Comparison of ENCODE assay signal across 34 cellular contexts in the genomic region with DNA sequence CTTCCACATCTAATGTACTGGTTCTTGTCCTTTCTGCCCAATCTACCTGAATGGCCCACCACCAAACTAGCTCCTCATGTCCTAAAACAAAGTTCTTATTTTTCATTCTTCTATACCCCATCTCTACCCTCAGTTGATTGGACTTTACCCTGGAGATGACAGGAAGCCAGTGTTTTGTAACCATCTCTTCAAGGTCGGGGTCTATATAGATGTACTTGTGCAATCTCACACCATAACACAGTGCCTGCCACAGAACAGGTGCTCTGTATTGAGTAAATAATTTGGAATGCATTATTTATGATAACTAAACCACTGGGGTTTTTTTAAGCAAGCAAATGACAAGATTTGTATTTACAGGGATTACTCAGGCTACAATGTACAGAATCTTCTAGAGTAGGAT.
"Had no signal": no experiment of that assay in that cellular context is flagged by ENCODE, and none has a peak within 500 bp of the region (broad histone marks: within the 10 kb centered on the region; RNA-seq: fewer than 3 reads in every experiment).

No MANE protein-coding gene starts in this region.

- H3K36me3 Mint-ChIP-seq: activated naive CD4-positive, alpha-beta T cell treated with anti-CD3 and anti-CD28 coated beads, Interleukin-2, amount 50 U/mL, for 24 hours; activated naive CD8-positive, alpha-beta T cell treated with anti-CD3 and anti-CD28 coated beads, Interleukin-2, amount 10 ng/mL, durations not matched to agents 7 days and 5 days had no signal

- H3K9me3 Mint-ChIP-seq: activated CD4-positive, alpha-beta T cell treated with anti-CD3 and anti-CD28 coated beads, Interleukin-2, amount 10 ng/mL, durations not matched to agents 24 days and 14 days; activated CD8-positive, alpha-beta T cell treated with anti-CD3 and anti-CD28 coated beads for 36 hours; activated naive CD4-positive, alpha-beta T cell treated with anti-CD3 and anti-CD28 coated beads, Interleukin-2, amount 50 U/mL, for 24 hours; activated naive CD8-positive, alpha-beta T cell treated with anti-CD3 and anti-CD28 coated beads, Interleukin-2, amount 10 ng/mL, durations not matched to agents 7 days and 5 days; activated T-cell treated with anti-CD3 and anti-CD28 coated beads, Interleukin-2, amount 50 U/mL, for 72 hours; activated T-helper 17 cell treated with anti-CD3 and anti-CD28 coated beads, Interleukin-2, amount 50 U/mL, for 72 hours had no signal

- H3K9me3 ChIP-seq: body of pancreas, breast epithelium, MG63, SJSA1 had no signal

- H3K27ac Mint-ChIP-seq: activated CD4-positive, alpha-beta T cell treated with anti-CD3 and anti-CD28 coated beads, Interleukin-2, amount 10 ng/mL, durations not matched to agents 24 days and 14 days; activated CD8-positive, alpha-beta T cell treated with anti-CD3 and anti-CD28 coated beads for 36 hours; activated naive CD4-positive, alpha-beta T cell treated with anti-CD3 and anti-CD28 coated beads, Interleukin-2, amount 50 U/mL, for 24 hours; activated naive CD8-positive, alpha-beta T cell treated with anti-CD3 and anti-CD28 coated beads, Interleukin-2, amount 10 ng/mL, durations not matched to agents 7 days and 5 days; activated T-cell treated with anti-CD3 and anti-CD28 coated beads, Interleukin-2, amount 50 U/mL, for 72 hours; activated T-helper 17 cell treated with anti-CD3 and anti-CD28 coated beads, Interleukin-2, amount 50 U/mL, for 72 hours had no signal

- H3K4me3 Mint-ChIP-seq: activated CD4-positive, alpha-beta T cell treated with anti-CD3 and anti-CD28 coated beads, Interleukin-2, amount 10 ng/mL, durations not matched to agents 24 days and 14 days; activated CD8-positive, alpha-beta T cell treated with anti-CD3 and anti-CD28 coated beads for 36 hours; activated naive CD4-positive, alpha-beta T cell treated with anti-CD3 and anti-CD28 coated beads, Interleukin-2, amount 50 U/mL, for 24 hours; activated naive CD8-positive, alpha-beta T cell treated with anti-CD3 and anti-CD28 coated beads, Interleukin-2, amount 10 ng/mL, durations not matched to agents 7 days and 5 days; activated T-cell treated with anti-CD3 and anti-CD28 coated beads, Interleukin-2, amount 50 U/mL, for 72 hours; activated T-helper 17 cell treated with anti-CD3 and anti-CD28 coated beads, Interleukin-2, amount 50 U/mL, for 72 hours had no signal

- H3K4me1 Mint-ChIP-seq: activated CD4-positive, alpha-beta T cell treated with anti-CD3 and anti-CD28 coated beads, Interleukin-2, amount 10 ng/mL, durations not matched to agents 24 days and 14 days; activated naive CD4-positive, alpha-beta T cell treated with anti-CD3 and anti-CD28 coated beads, Interleukin-2, amount 50 U/mL, for 24 hours; activated naive CD8-positive, alpha-beta T cell treated with anti-CD3 and anti-CD28 coated beads, Interleukin-2, amount 10 ng/mL, durations not matched to agents 7 days and 5 days; activated T-helper 17 cell treated with anti-CD3 and anti-CD28 coated beads, Interleukin-2, amount 50 U/mL, for 72 hours had no signal

- H3K4me3 ChIP-seq: body of pancreas, breast epithelium, MG63, PC-9, SJSA1 had no signal

- ATAC-seq: activated CD8-positive, alpha-beta T cell treated with anti-CD3 and anti-CD28 coated beads for 36 hours; activated T-cell treated with anti-CD3 and anti-CD28 coated beads, Interleukin-2, amount 50 U/mL, for 72 hours; activated T-helper 17 cell treated with anti-CD3 and anti-CD28 coated beads, Interleukin-2, amount 50 U/mL, for 72 hours; body of pancreas; SK-N-SH treated with all-trans-retinoic acid at 6 μM for 48 hours had no signal

- DNase-seq: activated CD4-positive, alpha-beta T cell treated with anti-CD3 and anti-CD28 coated beads, Interleukin-2, amount 10 ng/mL, durations not matched to agents 24 days and 14 days; activated CD4-positive, alpha-beta T cell treated with anti-CD3 and anti-CD28 coated beads, Interleukin-2, amount 50 U/mL, for 4 hours; activated CD8-positive, alpha-beta T cell treated with anti-CD3 and anti-CD28 coated beads for 36 hours; activated gamma-delta T cell; activated naive CD4-positive, alpha-beta T cell treated with Interleukin-2 at 50 U/mL for 16 hours; activated naive CD8-positive, alpha-beta T cell treated with anti-CD3 and anti-CD28 coated beads, Interleukin-2, amount 10 ng/mL, durations not matched to agents 7 days and 5 days; activated T-cell treated with anti-CD3 and anti-CD28 coated beads, Interleukin-2, amount 50 U/mL, for 1 hour; activated T-cell treated with anti-CD3 and anti-CD28 coated beads, Interleukin-2, amount 50 U/mL, for 72 hours; body of pancreas; caudate nucleus; cerebellar nuclear complex; Karpas-422; KBM-7; MG63; NCI-H1048; NCI-H1105 treated with DMSO at 0.1 percent for 48 hours; NCI-H1436; NCI-H1694; NCI-H1930; NCI-H2081 treated with DMSO at 0.1 percent for 48 hours; NCI-H226; NCI-H446 treated with DMSO at 0.1 percent for 48 hours; NCI-H524; NCI-H69; NCI-H82; SHP77; T-helper 1 cell; T1000 had no signal
